In the genomic region with DNA sequence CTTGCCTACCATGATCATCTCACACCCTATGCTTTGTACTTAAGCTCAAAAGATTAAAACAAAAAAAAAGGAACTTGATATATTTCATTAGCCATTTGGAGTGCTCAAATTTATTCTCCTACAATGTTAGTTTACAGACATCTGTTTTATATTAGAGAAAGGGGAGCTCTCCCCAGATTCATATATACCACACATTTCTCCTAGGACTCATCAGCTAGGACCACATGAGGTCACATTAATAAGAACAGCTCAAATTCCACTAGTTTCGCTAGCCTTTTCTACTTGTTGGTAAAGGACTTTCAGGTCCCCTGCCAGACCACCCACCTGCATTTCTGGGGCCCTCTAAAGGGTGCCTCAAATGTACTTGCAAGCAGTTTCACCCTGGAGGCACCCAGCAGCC, we compare ENCODE assay signal across 16 cellular contexts.
A peak's percentile ranks its signal among the peaks of the same experiment; 100 is the strongest.
DNase-seq lines count a peak whose midpoint lies in the region; TF ChIP-seq lines count a peak whose summit lies in the region.
"Had no signal": no experiment of that assay in that cellular context is flagged by ENCODE, and none has a peak within 500 bp of the region (broad histone marks: within the 10 kb centered on the region; RNA-seq: fewer than 3 reads in every experiment).

No MANE protein-coding gene starts in this region.

- H3K27ac Mint-ChIP-seq in HFFc6 (peak overlapping the region; percentile 61), immature natural killer cell (no peak overlapping the region)
- H3K27ac Mint-ChIP-seq: CD4-positive, alpha-beta memory T cell had no signal

- peaks cover 9% of the 10 kb centered on the region; the same call in 1 of the 2 replicates for H3K36me3 Mint-ChIP-seq in HFFc6 (ENCODE audit: low read depth)
- H3K36me3 Mint-ChIP-seq in immature natural killer cell: no peaks in the 10 kb centered on the region
- H3K36me3 Mint-ChIP-seq: CD4-positive, alpha-beta memory T cell had no signal

- no peaks in the 10 kb centered on the region for H3K27me3 ChIP-seq in AG04450 (ENCODE audit: control insufficient read depth, insufficient read depth, low read length)
- H3K27me3 ChIP-seq: BE2C, Peyer's patch had no signal

- H3K9me3 Mint-ChIP-seq in HFFc6 (no peaks in the 10 kb centered on the region), immature natural killer cell (peaks cover 0 to 6% (median 5%) of the 10 kb centered on the region in 6 donors)
- H3K9me3 Mint-ChIP-seq: CD4-positive, alpha-beta memory T cell had no signal

- H3K4me1 Mint-ChIP-seq in HFFc6 (ENCODE audit: low read depth) (peaks cover 88% of the 10 kb centered on the region), immature natural killer cell (no peaks in the 10 kb centered on the region)
- H3K4me1 Mint-ChIP-seq: CD4-positive, alpha-beta memory T cell had no signal

- no peaks in the 10 kb centered on the region for H3K27me3 Mint-ChIP-seq in HFFc6 (ENCODE audit: insufficient read depth)
- H3K27me3 Mint-ChIP-seq in immature natural killer cell (ENCODE audit: low read depth in 3 of 3): peaks cover 0 to under 1% (median 0%) of the 10 kb centered on the region in 3 donors
- H3K27me3 Mint-ChIP-seq: CD4-positive, alpha-beta memory T cell had no signal

- H3K4me3 Mint-ChIP-seq in HFFc6: peak overlapping the region; percentile 45
- H3K4me3 Mint-ChIP-seq in immature natural killer cell: no peak overlapping the region
- H3K4me3 Mint-ChIP-seq: CD4-positive, alpha-beta memory T cell had no signal

- TF ChIP-seq CTCF in AG04450 (IDR thresholded peaks at IDR 0.05; ENCODE audit: low read depth, low read length) (no peak), HFFc6 (IDR thresholded peaks at IDR 0.05) (no peak), astrocyte of the spinal cord (IDR thresholded peaks at IDR 0.05; ENCODE audit: low read depth, low read length) (no peak), foreskin fibroblast (IDR thresholded peaks at IDR 0.05; ENCODE audit: low read depth, low read length) (no peak)

- H3K27ac ChIP-seq in AG04450 (ENCODE audit: low read depth, low read length) (peak overlapping the region; percentile 42), substantia nigra (ENCODE audit: low read depth, low read length, poor library complexity, severe bottlenecking) (no peak overlapping the region)
- H3K27ac ChIP-seq: Peyer's patch had no signal

- POLR2A ChIA-PET in AG04450 (lab: Yijun Ruan, JAX): interaction anchor here (0.7 to 1.3 kb wide), 2 partner anchors 11 to 90 kb away, joined by 3 read pairs; no protein-coding TSS in a partner anchor

- in situ Hi-C loops in astrocyte of the spinal cord (cut with HindIII; ENCODE audit: low sequenced_read_pairs): no loop called here

- DNase-seq in AG04450 (ENCODE audit: low read depth, low spot score) (no peak), HFFc6 (peak; percentile 23), astrocyte of the spinal cord (ENCODE audit: low read depth, low spot score) (peak; percentile 51), foreskin fibroblast (peak; percentile 54 to 74), substantia nigra (lab: John Stamatoyannopoulos, UW) (no peak), immature natural killer cell (no peak), DMS153 (lab: John Stamatoyannopoulos, UW) (no peak), HUDEP-2 (lab: John Stamatoyannopoulos, UW; ENCODE audit: unreplicated experiment in 76 of 76) (no peak)
- DNase-seq: 8988T; BE2C; CD4-positive, alpha-beta memory T cell; KG1; MV-4-11; NCI-H748 treated with DMSO at 0.1 percent for 48 hours; NK-92 treated with Interleukin-12 subunit alpha and Interleukin-12 subunit beta, amount 100 ng/mL, for 24 hours; Peyer's patch had no signal

- CTCF ChIA-PET in AG04450 (lab: Charles Lee): interaction anchor here (0.6 kb wide), 1 partner anchor 591 kb away, joined by 3 read pairs; no protein-coding TSS in a partner anchor

- H3K4me3 ChIP-seq in AG04450 (ENCODE audit: low read depth, low read length) (no peak overlapping the region), astrocyte of the spinal cord (ENCODE audit: low read depth, low read length) (no peak overlapping the region), foreskin fibroblast (ENCODE audit: low read depth in 1 of 2, low read length in 2 of 2) (no peak overlapping the region)
- H3K4me3 ChIP-seq: Peyer's patch had no signal

- H3K9me3 ChIP-seq in AG04450 (ENCODE audit: control insufficient read depth, insufficient read depth, low read length): no peaks in the 10 kb centered on the region
- H3K9me3 ChIP-seq: BE2C, Peyer's patch had no signal

Comparison
In these comparisons a context has a peak if more than half of its experiments do, and no peak if none do; other contexts are left out.
1. DNase-seq: peak in HFFc6 (single experiment), astrocyte of the spinal cord (single experiment) and foreskin fibroblast (2 of 2); none in AG04450 (single experiment), substantia nigra (0 of 49), immature natural killer cell (0 of 3), DMS153 (single experiment) and HUDEP-2 (0 of 76).